Comparison of ENCODE assay signal across 20 cellular contexts in genomic region chr1:65398083-65398482, GRCh38. TPM values are rescaled to one million over a fixed set of nuclear protein-coding genes. Genes with fewer than 3 reads are reported as not detected.
DNase-seq lines count a peak whose midpoint lies in the region; ATAC-seq and TF ChIP-seq lines count a peak whose summit lies in the region.
"Had no signal": no experiment of that assay in that cellular context is flagged by ENCODE, and none has a peak within 500 bp of the region (broad histone marks: within the 10 kb centered on the region; RNA-seq: fewer than 3 reads in every experiment).

No MANE protein-coding gene starts in this region.

- POLR2A ChIA-PET in activated CD4-positive, alpha-beta T cell treated with anti-CD3 and anti-CD28 coated beads for 36 hours (lab: Charles Lee), result no interaction called here

- peaks cover 59% of the 10 kb centered on the region for H3K36me3 ChIP-seq in cardiac muscle cell
- peaks cover 0 to 27% (median 0%) of the 10 kb centered on the region in 9 donors for H3K36me3 ChIP-seq in heart right ventricle
- H3K36me3 ChIP-seq in mammary epithelial cell (ENCODE audit: insufficient read depth, low read length), result peaks cover 1% of the 10 kb centered on the region
- no peaks in the 10 kb centered on the region for H3K36me3 ChIP-seq in mucosa of descending colon (ENCODE audit: low read depth)
- no peaks in the 10 kb centered on the region for H3K36me3 ChIP-seq in osteoblast (ENCODE audit: insufficient read depth, low read length)
- H3K36me3 ChIP-seq in right lobe of liver, result no peaks in the 10 kb centered on the region
- H3K36me3 ChIP-seq: Peyer's patch had no signal

- TF ChIP-seq CTCF in cardiac muscle cell (IDR thresholded peaks at IDR 0.05; ENCODE audit: low read depth, low read length) (no peak), heart right ventricle (IDR thresholded peaks at IDR 0.05) (no peak), mammary epithelial cell (conservative IDR thresholded peaks at IDR 0.05 in 1 of 2, IDR thresholded peaks at IDR 0.05 in 1 of 2; ENCODE audit: extremely low read depth in 1 of 2, insufficient read depth in 1 of 2, low read depth in 1 of 2, low read length in 2 of 2) (no peak), mucosa of descending colon (IDR thresholded peaks at IDR 0.05) (no peak), osteoblast (IDR thresholded peaks at IDR 0.05; ENCODE audit: extremely low read depth, low read depth, low read length) (no peak), right lobe of liver (IDR thresholded peaks at IDR 0.05) (no peak)

- no peaks in the 10 kb centered on the region for H4K20me1 ChIP-seq in mammary epithelial cell (ENCODE audit: insufficient read depth, low read length)
- no peaks in the 10 kb centered on the region for H4K20me1 ChIP-seq in osteoblast (ENCODE audit: insufficient read depth, low read length)

- H3K36me3 Mint-ChIP-seq in activated CD4-positive, alpha-beta T cell treated with anti-CD3 and anti-CD28 coated beads for 36 hours (ENCODE audit: low read depth), result peaks cover 2% of the 10 kb centered on the region

- H3K9me3 Mint-ChIP-seq in activated CD4-positive, alpha-beta T cell treated with anti-CD3 and anti-CD28 coated beads for 36 hours (ENCODE audit: low read depth), result no peaks in the 10 kb centered on the region
- H3K9me3 Mint-ChIP-seq: CD8-positive, alpha-beta T cell; IgD-negative memory B cell had no signal

- DNase-seq in activated CD4-positive, alpha-beta T cell treated with anti-CD3 and anti-CD28 coated beads for 36 hours, result no peak
- DNase-seq in activated CD4-positive, alpha-beta T cell treated with anti-CD3 and anti-CD28 coated beads, Interleukin-2, amount 50 U/mL, for 4 hours, result no peak
- DNase-seq in cardiac muscle cell (ENCODE audit: low read depth in 1 of 2, low spot score in 1 of 2) (no peak), heart right ventricle (no peak), mammary epithelial cell (peak; percentile 5), mucosa of descending colon (no peak), osteoblast (ENCODE audit: insufficient read length, low spot score, missing footprints) (no peak), right lobe of liver (no peak)
- DNase-seq: 8988T; AML-193; C1 segment of cervical spinal cord; Calu3; CD8-positive, alpha-beta T cell; DMS153; GOT3; Karpas-422; NCI-H187; NCI-H446; Peyer's patch had no signal

- H3K4me1 ChIP-seq in cardiac muscle cell (ENCODE audit: low read depth) (no peaks in the 10 kb centered on the region), heart right ventricle (peaks cover 0 to 7% (median 0%) of the 10 kb centered on the region in 9 donors), mammary epithelial cell (ENCODE audit: insufficient read depth, low read length) (peaks cover 5% of the 10 kb centered on the region), mucosa of descending colon (ENCODE audit: low read depth) (no peaks in the 10 kb centered on the region), osteoblast (ENCODE audit: insufficient read depth, low read length) (peaks cover 14% of the 10 kb centered on the region), right lobe of liver (no peaks in the 10 kb centered on the region)
- H3K4me1 ChIP-seq: Peyer's patch had no signal

- ATAC-seq in activated CD4-positive, alpha-beta T cell treated with anti-CD3 and anti-CD28 coated beads for 36 hours, result peak; percentile 37
- ATAC-seq in heart right ventricle, result no peak
- no peak for ATAC-seq in mucosa of descending colon
- ATAC-seq in right lobe of liver, result no peak
- ATAC-seq: CD8-positive, alpha-beta T cell had no signal

- TF ChIP-seq POLR2A in right lobe of liver (IDR thresholded peaks at IDR 0.05), result no peak

- H3K79me2 ChIP-seq in mammary epithelial cell (ENCODE audit: insufficient read depth, low read length) (no peaks in the 10 kb centered on the region), osteoblast (ENCODE audit: insufficient read depth, low read length) (no peaks in the 10 kb centered on the region)

- H3K9ac ChIP-seq in mammary epithelial cell (ENCODE audit: insufficient read depth, low read length), result no peak overlapping the region

- no peaks in the 10 kb centered on the region for H3K27me3 Mint-ChIP-seq in activated CD4-positive, alpha-beta T cell treated with anti-CD3 and anti-CD28 coated beads for 36 hours
- H3K27me3 Mint-ChIP-seq: IgD-negative memory B cell had no signal

- no TSS peak for BruUV-seq in mammary epithelial cell (replicated peaks; lab: Mats Ljungman, UMichigan)

- H3K9me3 ChIP-seq in cardiac muscle cell (ENCODE audit: low read depth) (no peaks in the 10 kb centered on the region), heart right ventricle (no peaks in the 10 kb centered on the region), mammary epithelial cell (replicated peaks; ENCODE audit: insufficient read depth, low read length) (no peaks in the 10 kb centered on the region), mucosa of descending colon (no peaks in the 10 kb centered on the region), osteoblast (ENCODE audit: low read depth, low read length) (no peaks in the 10 kb centered on the region), right lobe of liver (no peaks in the 10 kb centered on the region)
- H3K9me3 ChIP-seq: Peyer's patch had no signal

- H3K27ac Mint-ChIP-seq in activated CD4-positive, alpha-beta T cell treated with anti-CD3 and anti-CD28 coated beads for 36 hours, result no peak overlapping the region
- H3K27ac Mint-ChIP-seq: CD8-positive, alpha-beta T cell; IgD-negative memory B cell had no signal

- CTCF ChIA-PET in activated CD4-positive, alpha-beta T cell treated with anti-CD3 and anti-CD28 coated beads for 36 hours (lab: Charles Lee), result no interaction called here
- CTCF ChIA-PET in mammary epithelial cell (lab: Charles Lee; ENCODE audit: low non-redundant PET), result no interaction called here

- intact Hi-C loops in activated CD4-positive, alpha-beta T cell treated with anti-CD3 and anti-CD28 coated beads for 36 hours (cut with DNase I, micrococcal nuclease), result loop anchor here in 1 of 2 experiments (10.0 kb wide), 2 partner anchors 133 to 847 kb away; no protein-coding TSS in a partner anchor
- intact Hi-C loops in heart right ventricle (cut with DNase I), result loop anchor here in 1 of 10 donors (1.0 kb wide), 1 partner anchor 21 kb away; no protein-coding TSS in a partner anchor
- intact Hi-C loops in mammary epithelial cell (cut with micrococcal nuclease), result no loop called here
- intact Hi-C loops in mucosa of descending colon (cut with DNase I, micrococcal nuclease), result no loop called here
- intact Hi-C loops in right lobe of liver (cut with DNase I), result no loop called here

- H3K4me3 ChIP-seq in cardiac muscle cell (no peak overlapping the region), heart right ventricle (no peak overlapping the region), mammary epithelial cell (replicated peaks in 1 of 3; ENCODE audit: insufficient read depth in 1 of 3, low read depth in 2 of 3, low read length in 3 of 3) (no peak overlapping the region), mucosa of descending colon (no peak overlapping the region), osteoblast (ENCODE audit: insufficient read depth, low read length) (no peak overlapping the region), right lobe of liver (no peak overlapping the region)
- H3K4me3 ChIP-seq: Peyer's patch had no signal

- H3K4me3 Mint-ChIP-seq in activated CD4-positive, alpha-beta T cell treated with anti-CD3 and anti-CD28 coated beads for 36 hours, result no peak overlapping the region
- H3K4me3 Mint-ChIP-seq: CD8-positive, alpha-beta T cell; IgD-negative memory B cell had no signal

- WGBS in heart right ventricle, 2 donors, result 100% methylated on average over 1 of the region's 1 CpG
- 100% methylated on average over 1 of the region's 1 CpG for WGBS in mammary epithelial cell (ENCODE audit: low coverage, missing lambda C conversion rate)
- 93% methylated on average over 1 of the region's 1 CpG for WGBS in right lobe of liver (ENCODE audit: insufficient coverage, low coverage, low lambda C conversion rate, missing lambda C conversion rate)

- H2AFZ ChIP-seq in mammary epithelial cell (ENCODE audit: low read depth, low read length) (no peak overlapping the region), osteoblast (ENCODE audit: low read length) (no peak overlapping the region)

- in situ Hi-C loops in mammary epithelial cell (cut with MboI; ENCODE audit: low sequenced_read_pairs in 2 of 2), result no loop called here

- peaks cover 42% of the 10 kb centered on the region for H3K4me1 Mint-ChIP-seq in activated CD4-positive, alpha-beta T cell treated with anti-CD3 and anti-CD28 coated beads for 36 hours

- H3K27ac ChIP-seq in cardiac muscle cell (peak overlapping the region; percentile 0), heart right ventricle (no peak overlapping the region), mammary epithelial cell (ENCODE audit: insufficient read depth, low read depth, low read length) (no peak overlapping the region), osteoblast (ENCODE audit: low read depth, low read length) (no peak overlapping the region), right lobe of liver (no peak overlapping the region)
- H3K27ac ChIP-seq: Peyer's patch had no signal

- H3K4me2 ChIP-seq in mammary epithelial cell (ENCODE audit: insufficient read depth, low read depth, low read length) (no peak overlapping the region), osteoblast (ENCODE audit: insufficient read depth, low read length) (no peak overlapping the region)

- dilution Hi-C loops in mammary epithelial cell (cut with HindIII; ENCODE audit: low sequenced_read_pairs), result no loop called here

- H3K27me3 ChIP-seq in cardiac muscle cell (no peaks in the 10 kb centered on the region), heart right ventricle (no peaks in the 10 kb centered on the region), mammary epithelial cell (ENCODE audit: insufficient read depth, low read length) (no peaks in the 10 kb centered on the region), osteoblast (ENCODE audit: insufficient read depth, low read length) (no peaks in the 10 kb centered on the region), right lobe of liver (no peaks in the 10 kb centered on the region)
- H3K27me3 ChIP-seq: Peyer's patch had no signal

RNA-seq across cellular contexts. Expression of gene LEPR, which starts 22.4 kb away (rescaled TPM):
- total RNA-seq in activated CD4-positive, alpha-beta T cell treated with anti-CD3 and anti-CD28 coated beads for 36 hours, result 1 to 10 TPM; 2.7 to 3.7 TPM
- total RNA-seq in cardiac muscle cell, result 4.3 and 10.2 TPM in 2 replicates
- 5.5 and 13.6 TPM in 2 replicates for polyA plus RNA-seq in cardiac muscle cell
- total RNA-seq in heart right ventricle, result 10 to 100 TPM in 3 of 10 donors, 1 to 10 TPM in 7; 4.0 to 13.4 (median 7.9) TPM
- 1 to 10 TPM; 1.6 to 2.1 TPM for polyA plus RNA-seq in heart right ventricle
- total RNA-seq in mammary epithelial cell, result 10 to 100 TPM in 1 of 2 donors, 1 to 10 TPM in 1; 3.5 to 14.5 TPM
- 2.9 TPM for polyA plus RNA-seq in mammary epithelial cell
- polyA minus RNA-seq in mammary epithelial cell, result 2.6 TPM
- 1 to 10 TPM; 2.6 to 7.5 (median 4.6) TPM for total RNA-seq in mucosa of descending colon
- total RNA-seq in osteoblast, result 169 and 235 TPM in 2 replicates
- total RNA-seq in right lobe of liver, result 100 to 1,000 TPM in 2 of 6 experiments, 10 to 100 TPM in 4; 26.8 to 264 (median 57.1) TPM

RNA-seq across cellular contexts. Expression of gene LEPROT, which starts 22.4 kb away (rescaled TPM):
- 10 to 100 TPM; 11.2 to 19.1 TPM for total RNA-seq in activated CD4-positive, alpha-beta T cell treated with anti-CD3 and anti-CD28 coated beads for 36 hours
- total RNA-seq in cardiac muscle cell (33.7 and 43.3 TPM in 2 replicates), heart right ventricle (10 to 100 TPM; 30.0 to 55.5 (median 40.8) TPM), mammary epithelial cell (10 to 100 TPM; 55.1 to 88.7 TPM), mucosa of descending colon (10 to 100 TPM; 56.4 to 74.8 (median 56.6) TPM), osteoblast (87.9 and 111 TPM in 2 replicates), right lobe of liver (10 to 100 TPM; 26.6 to 50.2 (median 37.5) TPM)
- polyA plus RNA-seq in cardiac muscle cell (57.7 and 70.6 TPM in 2 replicates), heart right ventricle (10 to 100 TPM; 26.2 to 30.3 TPM), mammary epithelial cell (29.5 TPM)
- polyA minus RNA-seq in mammary epithelial cell, result 16.1 TPM
